12 cellular contexts compared by ENCODE assay signal in genomic region chr2:126663184-126663963, GRCh38. TPM values are rescaled to one million over a fixed set of nuclear protein-coding genes. Genes with fewer than 3 reads are reported as not detected.
A peak's percentile ranks its signal among the peaks of the same experiment; 100 is the strongest.
DNase-seq lines count a peak whose midpoint lies in the region; ATAC-seq and TF ChIP-seq lines count a peak whose summit lies in the region.
"Had no signal": no experiment of that assay in that cellular context is flagged by ENCODE, and none has a peak within 500 bp of the region (broad histone marks: within the 10 kb centered on the region; RNA-seq: fewer than 3 reads in every experiment).

No MANE protein-coding gene starts in this region.

- H3K27ac ChIP-seq in mesenchymal stem cell (ENCODE audit: low read length, poor library complexity, severe bottlenecking) = no peak overlapping the region
- H3K27ac ChIP-seq in tibial artery = peak overlapping the region; percentile 6 to 35
- H3K27ac ChIP-seq: SK-N-MC had no signal

- H2BK15ac ChIP-seq in mesenchymal stem cell (ENCODE audit: low read depth, poor library complexity, severe bottlenecking) = peak overlapping the region; percentile 29

- TF ChIP-seq CTCF in tibial artery (IDR thresholded peaks at IDR 0.05) = no peak

- no peaks in the 10 kb centered on the region for H3K27me3 Mint-ChIP-seq in activated naive CD4-positive, alpha-beta T cell treated with anti-CD3 and anti-CD28 coated beads, Interleukin-2, amount 50 U/mL, for 24 hours
- H3K27me3 Mint-ChIP-seq in activated CD8-positive, alpha-beta T cell treated with anti-CD3 and anti-CD28 coated beads, Interleukin-2, amount 10 ng/mL, durations not matched to agents 7 days and 5 days (ENCODE audit: low read depth) = no peaks in the 10 kb centered on the region

- peak overlapping the region; percentile 98 for H3K27ac Mint-ChIP-seq in activated naive CD4-positive, alpha-beta T cell treated with anti-CD3 and anti-CD28 coated beads, Interleukin-2, amount 50 U/mL, for 24 hours
- peak overlapping the region; percentile 95 for H3K27ac Mint-ChIP-seq in activated CD8-positive, alpha-beta T cell treated with anti-CD3 and anti-CD28 coated beads, Interleukin-2, amount 10 ng/mL, durations not matched to agents 7 days and 5 days

- peak overlapping the region in 1 of 2 experiments; percentile 48 for H3K23ac ChIP-seq in mesenchymal stem cell (ENCODE audit: low read length in 2 of 2)

- H2AFZ ChIP-seq in mesenchymal stem cell (ENCODE audit: low read depth, low read length) = no peak overlapping the region

- H3K4me1 Mint-ChIP-seq in activated naive CD4-positive, alpha-beta T cell treated with anti-CD3 and anti-CD28 coated beads, Interleukin-2, amount 50 U/mL, for 24 hours = peaks cover 95% of the 10 kb centered on the region
- peaks cover 88% of the 10 kb centered on the region for H3K4me1 Mint-ChIP-seq in activated CD8-positive, alpha-beta T cell treated with anti-CD3 and anti-CD28 coated beads, Interleukin-2, amount 10 ng/mL, durations not matched to agents 7 days and 5 days (ENCODE audit: low read depth)

- H3K4me3 ChIP-seq in mesenchymal stem cell (ENCODE audit: insufficient read depth in 1 of 2, low read depth in 1 of 2, low read length in 2 of 2) = no peak overlapping the region
- no peak overlapping the region for H3K4me3 ChIP-seq in tibial artery
- H3K4me3 ChIP-seq: SK-N-MC, skin epidermis had no signal

- H3K36me3 ChIP-seq in mesenchymal stem cell (ENCODE audit: control insufficient read depth in 1 of 2, insufficient read depth in 2 of 2, low read depth in 1 of 2, low read length in 2 of 2) (peaks cover 12 to 35% of the 10 kb centered on the region in 2 experiments), tibial artery (peaks cover 0 to 4% (median 0%) of the 10 kb centered on the region in 3 donors)

- peaks cover 48% of the 10 kb centered on the region for H3K4me1 ChIP-seq in mesenchymal stem cell (ENCODE audit: control insufficient read depth, insufficient read depth, low read depth, low read length)
- peaks cover 0 to 91% (median 48%) of the 10 kb centered on the region in 4 donors for H3K4me1 ChIP-seq in tibial artery

- peak overlapping the region; percentile 60 for H2AK5ac ChIP-seq in mesenchymal stem cell (ENCODE audit: low read length, severe bottlenecking)

- H2BK12ac ChIP-seq in mesenchymal stem cell (ENCODE audit: low read length in 2 of 2) = peak overlapping the region; percentile 88 to 95

- H3K9me3 Mint-ChIP-seq in activated naive CD4-positive, alpha-beta T cell treated with anti-CD3 and anti-CD28 coated beads, Interleukin-2, amount 50 U/mL, for 24 hours = no peaks in the 10 kb centered on the region
- H3K9me3 Mint-ChIP-seq in activated CD8-positive, alpha-beta T cell treated with anti-CD3 and anti-CD28 coated beads, Interleukin-2, amount 10 ng/mL, durations not matched to agents 7 days and 5 days (ENCODE audit: insufficient read depth) = no peaks in the 10 kb centered on the region

- H3K18ac ChIP-seq in mesenchymal stem cell (ENCODE audit: low read depth in 1 of 2, low read length in 2 of 2) = peak overlapping the region; percentile 60 to 67

- no peak overlapping the region for H3K4me2 ChIP-seq in mesenchymal stem cell (ENCODE audit: low read length, poor library complexity, severe bottlenecking)

- H4K8ac ChIP-seq in mesenchymal stem cell (ENCODE audit: low read length) = peak overlapping the region; percentile 83

- POLR2A ChIA-PET in activated CD8-positive, alpha-beta T cell treated with anti-CD3 and anti-CD28 coated beads, Interleukin-2, amount 10 ng/mL, durations not matched to agents 7 days and 5 days (lab: Charles Lee) = interaction anchor here (0.9 to 1.9 kb wide), 4 partner anchors 12 to 114 kb away, joined by 3 to 5 read pairs (median 4); no protein-coding TSS in a partner anchor

- H3K27me3 ChIP-seq in mesenchymal stem cell (ENCODE audit: control insufficient read depth in 1 of 2, insufficient read depth in 1 of 2, low read length in 2 of 2) = no peaks in the 10 kb centered on the region
- no peaks in the 10 kb centered on the region for H3K27me3 ChIP-seq in tibial artery

- H3K9me3 ChIP-seq in mesenchymal stem cell (ENCODE audit: control insufficient read depth, low read length) (no peaks in the 10 kb centered on the region), tibial artery (no peaks in the 10 kb centered on the region)

- H3K9ac ChIP-seq in mesenchymal stem cell (ENCODE audit: low read length) = no peak overlapping the region

- no peak for ATAC-seq in activated CD8-positive, alpha-beta T cell treated with anti-CD3 and anti-CD28 coated beads, Interleukin-2, amount 10 ng/mL, durations not matched to agents 7 days and 5 days
- no peak for ATAC-seq in GM18873 (IDR thresholded peaks at IDR 0.05; ENCODE audit: low FRiP score, unreplicated experiment)

- H3K4ac ChIP-seq in mesenchymal stem cell (ENCODE audit: low read depth in 1 of 2, low read length in 2 of 2) = peak overlapping the region; percentile 66 to 93

- intact Hi-C loops in tibial artery (cut with DNase I; ENCODE audit: low total_unique reads) = no loop called here

- H3K36me3 Mint-ChIP-seq in activated naive CD4-positive, alpha-beta T cell treated with anti-CD3 and anti-CD28 coated beads, Interleukin-2, amount 50 U/mL, for 24 hours = peaks cover 15% of the 10 kb centered on the region
- H3K36me3 Mint-ChIP-seq in activated CD8-positive, alpha-beta T cell treated with anti-CD3 and anti-CD28 coated beads, Interleukin-2, amount 10 ng/mL, durations not matched to agents 7 days and 5 days (ENCODE audit: low read depth) = peaks cover 73% of the 10 kb centered on the region

- WGBS in mesenchymal stem cell = 82% methylated on average over 11 of the region's 13 CpGs

- peak overlapping the region; percentile 98 for H4K91ac ChIP-seq in mesenchymal stem cell (ENCODE audit: low read length)

- H3K14ac ChIP-seq in mesenchymal stem cell (ENCODE audit: low read length in 2 of 2) = peak overlapping the region in 1 of 2 experiments; percentile 95

- peaks cover 19% of the 10 kb centered on the region for H3K79me1 ChIP-seq in mesenchymal stem cell (replicated peaks; ENCODE audit: low read length, poor library complexity, severe bottlenecking)

- peak overlapping the region; percentile 83 for H3K4me3 Mint-ChIP-seq in activated naive CD4-positive, alpha-beta T cell treated with anti-CD3 and anti-CD28 coated beads, Interleukin-2, amount 50 U/mL, for 24 hours
- H3K4me3 Mint-ChIP-seq in activated CD8-positive, alpha-beta T cell treated with anti-CD3 and anti-CD28 coated beads, Interleukin-2, amount 10 ng/mL, durations not matched to agents 7 days and 5 days = peak overlapping the region; percentile 48

- peak overlapping the region; percentile 86 for H2BK120ac ChIP-seq in mesenchymal stem cell (ENCODE audit: low read depth, low read length)

- H2BK5ac ChIP-seq in mesenchymal stem cell (ENCODE audit: low read depth, low read length, poor library complexity, severe bottlenecking) = no peak overlapping the region

- CTCF ChIA-PET in activated CD8-positive, alpha-beta T cell treated with anti-CD3 and anti-CD28 coated beads, Interleukin-2, amount 10 ng/mL, durations not matched to agents 7 days and 5 days (lab: Charles Lee) = interaction anchor here (0.8 to 3.5 kb wide), 9 partner anchors 25 to 137 kb away, joined by 3 to 16 read pairs (median 4); no protein-coding TSS in a partner anchor

- no peak for DNase-seq in activated naive CD4-positive, alpha-beta T cell treated with Interleukin-2 at 50 U/mL for 16 hours
- no peak for DNase-seq in activated CD8-positive, alpha-beta T cell treated with anti-CD3 and anti-CD28 coated beads, Interleukin-2, amount 10 ng/mL, durations not matched to agents 7 days and 5 days
- DNase-seq in mesenchymal stem cell (no peak), tibial artery (no peak), T1000 (lab: John Stamatoyannopoulos, UW) (no peak), pons (ENCODE audit: low spot score) (no peak)
- DNase-seq: activated CD4-positive, CD25-positive, alpha-beta regulatory T cell; NCI-H2081 treated with DMSO at 0.1 percent for 48 hours had no signal

RNA-seq across cellular contexts. Expression of gene GYPC, which starts 7.4 kb away (rescaled TPM):
- total RNA-seq in activated CD8-positive, alpha-beta T cell treated with anti-CD3 and anti-CD28 coated beads, Interleukin-2, amount 10 ng/mL, durations not matched to agents 7 days and 5 days = 100 to 1,000 TPM; 163 to 168 TPM
- polyA plus RNA-seq in mesenchymal stem cell (2013, experiment 1 of 2) = 199 TPM
- 195 TPM for polyA plus RNA-seq in mesenchymal stem cell (2013, experiment 2 of 2)
